In the genomic region with DNA sequence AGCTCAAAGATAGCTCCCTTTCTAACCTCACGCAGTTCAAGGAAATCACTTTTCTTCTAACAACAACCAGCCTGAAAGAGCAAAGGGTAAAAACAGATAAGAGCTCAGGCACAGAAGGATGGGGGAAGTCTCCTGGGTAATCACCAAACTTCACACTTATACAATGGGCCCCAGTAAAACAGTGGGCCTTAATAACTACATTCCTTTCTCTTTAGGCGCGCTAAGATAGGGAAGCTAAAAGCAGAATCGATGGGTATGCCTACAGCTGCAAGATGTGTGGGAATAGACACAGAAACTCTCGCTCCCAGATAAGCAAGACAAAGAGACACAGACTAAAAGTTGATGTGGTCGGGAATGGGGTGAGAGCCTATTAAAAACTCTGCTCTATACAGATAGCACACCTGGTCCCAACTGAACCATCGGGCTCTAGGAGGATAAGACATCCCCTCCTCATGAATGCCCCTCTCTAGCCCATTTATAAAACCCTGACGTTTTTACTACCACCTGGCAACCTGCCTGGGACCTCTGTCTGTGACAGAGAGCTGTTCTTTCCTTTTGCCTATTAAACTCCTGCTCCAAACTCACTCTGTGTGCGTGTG, we compare ENCODE assay signal across 1 cellular context.
TF ChIP-seq lines count a peak whose summit lies in the region.

No MANE protein-coding gene starts in this region.

TF ChIP-seq in GM23338, 12 proteins besides CTCF, POLR2A, EP300 and RAD21 (continued from another document):
- TF ChIP-seq, protein P1, sequence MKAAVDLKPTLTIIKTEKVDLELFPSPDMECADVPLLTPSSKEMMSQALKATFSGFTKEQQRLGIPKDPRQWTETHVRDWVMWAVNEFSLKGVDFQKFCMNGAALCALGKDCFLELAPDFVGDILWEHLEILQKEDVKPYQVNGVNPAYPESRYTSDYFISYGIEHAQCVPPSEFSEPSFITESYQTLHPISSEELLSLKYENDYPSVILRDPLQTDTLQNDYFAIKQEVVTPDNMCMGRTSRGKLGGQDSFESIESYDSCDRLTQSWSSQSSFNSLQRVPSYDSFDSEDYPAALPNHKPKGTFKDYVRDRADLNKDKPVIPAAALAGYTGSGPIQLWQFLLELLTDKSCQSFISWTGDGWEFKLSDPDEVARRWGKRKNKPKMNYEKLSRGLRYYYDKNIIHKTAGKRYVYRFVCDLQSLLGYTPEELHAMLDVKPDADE (IDR thresholded peaks at IDR 0.05): no peak
- TF ChIP-seq EZH2 (IDR thresholded peaks at IDR 0.05; ENCODE audit: low read depth, unreplicated experiment) (no peak), STAT1 (IDR thresholded peaks at IDR 0.05; ENCODE audit: unreplicated experiment) (no peak), EZH2phosphoT487 (IDR thresholded peaks at IDR 0.05; ENCODE audit: unreplicated experiment) (no peak), JUNB (IDR thresholded peaks at IDR 0.05; ENCODE audit: unreplicated experiment) (no peak), ZNF114 (CRISPR knock-in tag; IDR thresholded peaks at IDR 0.05) (no peak), POLR2AphosphoS5 (IDR thresholded peaks at IDR 0.05; ENCODE audit: low read depth) (no peak), CREB1 (CRISPR knock-in tag; IDR thresholded peaks at IDR 0.05; ENCODE audit: low read depth) (no peak), ZNF331 (CRISPR knock-in tag; IDR thresholded peaks at IDR 0.05; ENCODE audit: low read depth) (no peak)
- TF ChIP-seq, protein P2, sequence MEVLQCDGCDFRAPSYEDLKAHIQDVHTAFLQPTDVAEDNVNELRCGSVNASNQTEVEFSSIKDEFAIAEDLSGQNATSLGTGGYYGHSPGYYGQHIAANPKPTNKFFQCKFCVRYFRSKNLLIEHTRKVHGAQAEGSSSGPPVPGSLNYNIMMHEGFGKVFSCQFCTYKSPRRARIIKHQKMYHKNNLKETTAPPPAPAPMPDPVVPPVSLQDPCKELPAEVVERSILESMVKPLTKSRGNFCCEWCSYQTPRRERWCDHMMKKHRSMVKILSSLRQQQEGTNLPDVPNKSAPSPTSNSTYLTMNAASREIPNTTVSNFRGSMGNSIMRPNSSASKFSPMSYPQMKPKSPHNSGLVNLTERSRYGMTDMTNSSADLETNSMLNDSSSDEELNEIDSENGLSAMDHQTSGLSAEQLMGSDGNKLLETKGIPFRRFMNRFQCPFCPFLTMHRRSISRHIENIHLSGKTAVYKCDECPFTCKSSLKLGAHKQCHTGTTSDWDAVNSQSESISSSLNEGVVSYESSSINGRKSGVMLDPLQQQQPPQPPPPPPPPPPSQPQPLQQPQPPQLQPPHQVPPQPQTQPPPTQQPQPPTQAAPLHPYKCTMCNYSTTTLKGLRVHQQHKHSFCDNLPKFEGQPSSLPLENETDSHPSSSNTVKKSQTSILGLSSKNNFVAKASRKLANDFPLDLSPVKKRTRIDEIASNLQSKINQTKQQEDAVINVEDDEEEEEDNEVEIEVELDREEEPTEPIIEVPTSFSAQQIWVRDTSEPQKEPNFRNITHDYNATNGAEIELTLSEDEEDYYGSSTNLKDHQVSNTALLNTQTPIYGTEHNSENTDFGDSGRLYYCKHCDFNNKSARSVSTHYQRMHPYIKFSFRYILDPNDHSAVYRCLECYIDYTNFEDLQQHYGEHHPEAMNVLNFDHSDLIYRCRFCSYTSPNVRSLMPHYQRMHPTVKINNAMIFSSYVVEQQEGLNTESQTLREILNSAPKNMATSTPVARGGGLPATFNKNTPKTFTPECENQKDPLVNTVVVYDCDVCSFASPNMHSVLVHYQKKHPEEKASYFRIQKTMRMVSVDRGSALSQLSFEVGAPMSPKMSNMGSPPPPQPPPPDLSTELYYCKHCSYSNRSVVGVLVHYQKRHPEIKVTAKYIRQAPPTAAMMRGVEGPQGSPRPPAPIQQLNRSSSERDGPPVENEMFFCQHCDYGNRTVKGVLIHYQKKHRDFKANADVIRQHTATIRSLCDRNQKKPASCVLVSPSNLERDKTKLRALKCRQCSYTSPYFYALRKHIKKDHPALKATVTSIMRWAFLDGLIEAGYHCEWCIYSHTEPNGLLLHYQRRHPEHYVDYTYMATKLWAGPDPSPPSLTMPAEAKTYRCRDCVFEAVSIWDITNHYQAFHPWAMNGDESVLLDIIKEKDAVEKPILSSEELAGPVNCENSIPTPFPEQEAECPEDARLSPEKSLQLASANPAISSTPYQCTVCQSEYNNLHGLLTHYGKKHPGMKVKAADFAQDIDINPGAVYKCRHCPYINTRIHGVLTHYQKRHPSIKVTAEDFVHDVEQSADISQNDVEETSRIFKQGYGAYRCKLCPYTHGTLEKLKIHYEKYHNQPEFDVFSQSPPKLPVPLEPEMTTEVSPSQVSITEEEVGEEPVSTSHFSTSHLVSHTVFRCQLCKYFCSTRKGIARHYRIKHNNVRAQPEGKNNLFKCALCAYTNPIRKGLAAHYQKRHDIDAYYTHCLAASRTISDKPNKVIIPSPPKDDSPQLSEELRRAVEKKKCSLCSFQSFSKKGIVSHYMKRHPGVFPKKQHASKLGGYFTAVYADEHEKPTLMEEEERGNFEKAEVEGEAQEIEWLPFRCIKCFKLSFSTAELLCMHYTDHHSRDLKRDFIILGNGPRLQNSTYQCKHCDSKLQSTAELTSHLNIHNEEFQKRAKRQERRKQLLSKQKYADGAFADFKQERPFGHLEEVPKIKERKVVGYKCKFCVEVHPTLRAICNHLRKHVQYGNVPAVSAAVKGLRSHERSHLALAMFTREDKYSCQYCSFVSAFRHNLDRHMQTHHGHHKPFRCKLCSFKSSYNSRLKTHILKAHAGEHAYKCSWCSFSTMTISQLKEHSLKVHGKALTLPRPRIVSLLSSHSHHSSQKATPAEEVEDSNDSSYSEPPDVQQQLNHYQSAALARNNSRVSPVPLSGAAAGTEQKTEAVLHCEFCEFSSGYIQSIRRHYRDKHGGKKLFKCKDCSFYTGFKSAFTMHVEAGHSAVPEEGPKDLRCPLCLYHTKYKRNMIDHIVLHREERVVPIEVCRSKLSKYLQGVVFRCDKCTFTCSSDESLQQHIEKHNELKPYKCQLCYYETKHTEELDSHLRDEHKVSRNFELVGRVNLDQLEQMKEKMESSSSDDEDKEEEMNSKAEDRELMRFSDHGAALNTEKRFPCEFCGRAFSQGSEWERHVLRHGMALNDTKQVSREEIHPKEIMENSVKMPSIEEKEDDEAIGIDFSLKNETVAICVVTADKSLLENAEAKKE (CRISPR knock-in tag; IDR thresholded peaks at IDR 0.05): no peak
